1 cellular context compared by ENCODE assay signal in genomic region chr18:35497006-35497333, GRCh38.
A peak's percentile ranks its signal among the peaks of the same experiment; 100 is the strongest.
TF ChIP-seq lines count a peak whose summit lies in the region.

No MANE protein-coding gene starts in this region.

TF ChIP-seq in HepG2, 621 proteins besides CTCF, POLR2A, EP300 and RAD21 (continued from another document):
- TF ChIP-seq ZBTB43 (CRISPR knock-in tag; conservative IDR thresholded peaks at IDR 0.05) (no peak), ARHGAP35 (CRISPR knock-in tag; IDR thresholded peaks at IDR 0.05; ENCODE audit: borderline replicate concordance) (no peak), ZNF207 (IDR thresholded peaks at IDR 0.05; ENCODE audit: borderline replicate concordance) (no peak), HOXA5 (CRISPR knock-in tag; IDR thresholded peaks at IDR 0.05) (no peak), ATF1 (CRISPR knock-in tag; IDR thresholded peaks at IDR 0.05) (peak; percentile 5; the same call in 1 of the 2 replicates), ZNF24 (IDR thresholded peaks at IDR 0.05) (peak; percentile 40; the same call in 1 of the 2 replicates), MLXIP (CRISPR knock-in tag; IDR thresholded peaks at IDR 0.05; ENCODE audit: borderline replicate concordance) (0 out of 2 replicates have a peak, but pooled peaks have one; percentile 55), REL (CRISPR knock-in tag; conservative IDR thresholded peaks at IDR 0.05) (no peak), ZNF235 (CRISPR knock-in tag; IDR thresholded peaks at IDR 0.05; ENCODE audit: borderline replicate concordance) (peak; percentile 9; the same call in 1 of the 2 replicates), FOXK2 (IDR thresholded peaks at IDR 0.05) (no peak), ZNF800 (CRISPR knock-in tag; IDR thresholded peaks at IDR 0.05) (no peak)
